ENCODE assay signal across 17 cellular contexts in the genomic region with DNA sequence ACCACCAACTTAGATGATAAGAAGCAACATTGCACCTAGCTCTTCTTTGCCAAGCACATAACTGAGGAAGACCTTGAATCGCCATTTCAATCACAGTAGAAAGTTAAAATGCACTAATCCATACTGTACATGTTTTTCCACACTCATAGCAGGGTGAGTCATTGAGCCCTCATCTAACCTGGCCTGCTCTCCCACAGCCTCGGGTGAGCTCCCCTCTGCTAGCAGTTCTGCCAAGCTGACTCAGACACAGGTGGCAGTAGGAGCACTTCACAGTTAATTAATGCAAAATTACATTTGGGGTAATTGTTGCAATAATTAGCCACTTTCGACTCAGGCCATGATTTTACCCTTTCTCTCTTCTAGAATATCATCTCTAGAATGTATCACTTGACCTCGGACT.
A peak's percentile ranks its signal among the peaks of the same experiment; 100 is the strongest.
DNase-seq lines count a peak whose midpoint lies in the region; ATAC-seq and TF ChIP-seq lines count a peak whose summit lies in the region.
"Had no signal": no experiment of that assay in that cellular context is flagged by ENCODE, and none has a peak within 500 bp of the region (broad histone marks: within the 10 kb centered on the region; RNA-seq: fewer than 3 reads in every experiment).

No MANE protein-coding gene starts in this region.

- peak; percentile 36 for DNase-seq in DMS 273 (lab: John Stamatoyannopoulos, UW; ENCODE audit: unreplicated experiment)
- peak; percentile 83 for DNase-seq in M059J (ENCODE audit: low read depth)
- DNase-seq in amniotic epithelial cell (ENCODE audit: low read depth): peak; percentile 5
- peak; percentile 61 for DNase-seq in islet precursor cell
- DNase-seq in NCI-H345 (lab: John Stamatoyannopoulos, UW): no peak
- DNase-seq in OCI-M2 (lab: John Stamatoyannopoulos, UW; ENCODE audit: unreplicated experiment): no peak
- no peak for DNase-seq in tibial artery
- DNase-seq: activated B cell treated with CpG ODN at 0.5 μM for 24 hours; activated naive CD4-positive, alpha-beta T cell; DMS79; kidney; midbrain; NCI-H2227 treated with DMSO at 0.1 percent for 48 hours; SW 1271 had no signal

- H3K9me3 ChIP-seq in tibial artery: no peaks in the 10 kb centered on the region
- H3K9me3 ChIP-seq: gastroesophageal sphincter, tibial nerve had no signal

- no peak for ATAC-seq in HG02571 (IDR thresholded peaks at IDR 0.05; ENCODE audit: unreplicated experiment)
- ATAC-seq: gastroesophageal sphincter had no signal

- no peaks in the 10 kb centered on the region for H3K27me3 ChIP-seq in tibial artery
- H3K27me3 ChIP-seq: gastroesophageal sphincter, tibial nerve had no signal

- intact Hi-C loops in tibial artery (cut with DNase I; ENCODE audit: low total_unique reads): no loop called here

- H3K27ac ChIP-seq in tibial artery: no peak overlapping the region
- H3K27ac ChIP-seq: gastroesophageal sphincter, tibial nerve had no signal

- H3K4me3 ChIP-seq in tibial artery: no peak overlapping the region
- H3K4me3 ChIP-seq: gastroesophageal sphincter, tibial nerve had no signal

- TF ChIP-seq CTCF in tibial artery (IDR thresholded peaks at IDR 0.05): no peak

- no peaks in the 10 kb centered on the region for H3K4me1 ChIP-seq in tibial artery
- H3K4me1 ChIP-seq: gastroesophageal sphincter, tibial nerve had no signal

- no peaks in the 10 kb centered on the region for H3K36me3 ChIP-seq in tibial artery
- H3K36me3 ChIP-seq: gastroesophageal sphincter, tibial nerve had no signal

Comparison
In these comparisons a context has a peak if more than half of its experiments do, and no peak if none do; other contexts are left out.
1. DNase-seq: peak in DMS 273 (single experiment), M059J (single experiment), amniotic epithelial cell (single experiment) and islet precursor cell (single experiment); none in NCI-H345 (single experiment), OCI-M2 (single experiment) and tibial artery (0 of 2).